ENCODE assay signal across 9 cellular contexts in the genomic region with DNA sequence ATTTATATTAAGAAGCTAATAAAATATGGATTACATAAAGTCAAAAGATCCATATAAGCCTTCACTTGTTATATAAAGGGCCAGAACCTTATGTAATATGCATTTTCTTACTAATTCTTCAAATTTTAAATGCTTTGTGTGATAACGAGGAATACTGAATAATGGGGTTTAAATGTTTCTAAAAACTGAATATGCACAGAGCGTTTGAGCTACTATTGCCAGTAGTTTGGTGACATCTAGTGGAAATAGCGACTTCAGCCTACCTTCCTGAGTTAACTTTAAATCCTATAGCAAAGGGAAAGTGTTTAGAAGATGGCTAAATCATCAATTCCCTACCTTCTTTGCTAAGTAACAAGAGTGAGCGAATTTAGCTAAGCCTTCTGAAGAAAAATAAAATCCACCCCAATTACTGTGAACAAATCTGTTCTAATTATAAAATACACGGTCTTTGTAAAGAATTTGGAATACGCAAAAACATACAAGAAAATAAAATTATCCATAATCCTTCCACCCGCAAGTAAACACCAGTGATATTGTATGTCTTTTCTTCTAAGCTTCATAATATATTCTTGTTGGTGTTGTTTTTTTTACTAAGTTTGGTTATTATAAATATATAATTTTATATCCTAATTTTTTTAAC.
A peak's percentile ranks its signal among the peaks of the same experiment; 100 is the strongest.
DNase-seq lines count a peak whose midpoint lies in the region; ATAC-seq, FAIRE-seq and TF ChIP-seq lines count a peak whose summit lies in the region.
"Had no signal": no experiment of that assay in that cellular context is flagged by ENCODE, and none has a peak within 500 bp of the region (broad histone marks: within the 10 kb centered on the region; RNA-seq: fewer than 3 reads in every experiment).

No MANE protein-coding gene starts in this region.

- H3K9me3 ChIP-seq in MM.1S (replicated peaks; ENCODE audit: insufficient read depth, low read length), result no peaks in the 10 kb centered on the region
- no peaks in the 10 kb centered on the region for H3K9me3 ChIP-seq in vagina

- no peak overlapping the region for H3K9ac ChIP-seq in MM.1S (ENCODE audit: low read length)
- H3K9ac ChIP-seq: parathyroid adenoma had no signal

- FAIRE-seq in islet of Langerhans (lab: Jason Lieb, UNC), result peak; percentile 97

- no peak overlapping the region for H2AFZ ChIP-seq in MM.1S (ENCODE audit: low read length)
- H2AFZ ChIP-seq: parathyroid adenoma had no signal

- H3K79me2 ChIP-seq in MM.1S (ENCODE audit: low read length), result no peaks in the 10 kb centered on the region
- H3K79me2 ChIP-seq: parathyroid adenoma had no signal

- H3K36me3 ChIP-seq in MM.1S (replicated peaks; ENCODE audit: insufficient read depth, low read length), result no peaks in the 10 kb centered on the region
- H3K36me3 ChIP-seq in vagina, result no peaks in the 10 kb centered on the region

- TF ChIP-seq CTCF in MM.1S (IDR thresholded peaks at IDR 0.05; ENCODE audit: low read length), result peak; percentile 41
- no peak for TF ChIP-seq CTCF in vagina (IDR thresholded peaks at IDR 0.05)

- no peak overlapping the region for H3K4me2 ChIP-seq in MM.1S (ENCODE audit: low read depth, low read length)

- H3K4me3 ChIP-seq in MM.1S (ENCODE audit: low read length) (no peak overlapping the region), vagina (no peak overlapping the region)

- H3K27me3 ChIP-seq in MM.1S (replicated peaks; ENCODE audit: insufficient read depth, low read length), result no peaks in the 10 kb centered on the region
- H3K27me3 ChIP-seq in vagina, result no peaks in the 10 kb centered on the region

- intact Hi-C loops in vagina (cut with DNase I), result no loop called here

- H3K4me1 ChIP-seq in MM.1S (ENCODE audit: low read length), result no peaks in the 10 kb centered on the region
- H3K4me1 ChIP-seq in vagina, result no peaks in the 10 kb centered on the region
- H3K4me1 ChIP-seq: parathyroid adenoma had no signal

- no peak overlapping the region for H3K27ac ChIP-seq in MM.1S (ENCODE audit: low read length)
- no peak overlapping the region for H3K27ac ChIP-seq in vagina
- H3K27ac ChIP-seq: parathyroid adenoma had no signal

- H3F3A ChIP-seq in MM.1S (ENCODE audit: insufficient read depth, low read length), result no peaks in the 10 kb centered on the region

- no peaks in the 10 kb centered on the region for H4K20me1 ChIP-seq in MM.1S (ENCODE audit: insufficient read depth, low read length)

- no peak for TF ChIP-seq POLR2A in vagina (IDR thresholded peaks at IDR 0.05)

- peak; percentile 49 for DNase-seq in GM03348 (ENCODE audit: low spot score)
- peak; percentile 37 for DNase-seq in MM.1S
- DNase-seq in SW480 (ENCODE audit: low spot score), result peak; percentile 50
- no peak for DNase-seq in GF-D8 (lab: John Stamatoyannopoulos, UW)
- no peak for DNase-seq in vagina (ENCODE audit: extremely low spot score in 2 of 2)

- ATAC-seq in HG02798 (IDR thresholded peaks at IDR 0.05; ENCODE audit: poor library complexity, unreplicated experiment), result no peak
- no peak for ATAC-seq in HG03097 (IDR thresholded peaks at IDR 0.05; ENCODE audit: low FRiP score, unreplicated experiment)

- no peaks in the 10 kb centered on the region for H3K9me2 ChIP-seq in MM.1S (replicated peaks; ENCODE audit: insufficient read depth, low read length)

Comparison
In these comparisons a context has a peak if more than half of its experiments do, and no peak if none do; other contexts are left out.
1. DNase-seq: peak in GM03348 (single experiment), MM.1S (single experiment) and SW480 (single experiment); none in GF-D8 (single experiment) and vagina (0 of 2).